Comparison of ENCODE assay signal across 9 cellular contexts in genomic region chr7:93178213-93178612, GRCh38. TPM values are rescaled to one million over a fixed set of nuclear protein-coding genes. Genes with fewer than 3 reads are reported as not detected.
DNase-seq lines count a peak whose midpoint lies in the region; TF ChIP-seq lines count a peak whose summit lies in the region.
"Had no signal": no experiment of that assay in that cellular context is flagged by ENCODE, and none has a peak within 500 bp of the region (broad histone marks: within the 10 kb centered on the region; RNA-seq: fewer than 3 reads in every experiment).

No MANE protein-coding gene starts in this region.

- 2% methylated on average over 3 of the region's 3 CpGs for WGBS in GM23248 (ENCODE audit: low coverage in 1 of 2, low lambda C conversion rate in 2 of 2, missing lambda C conversion rate in 2 of 2), 2 experiments

- CTCF ChIA-PET in CD4-positive, alpha-beta memory T cell (lab: Charles Lee; ENCODE audit: partially characterized antibody), result interaction anchor here (0.8 to 1.0 kb wide), 3 partner anchors 9 to 63 kb away, joined by 3 read pairs; no protein-coding TSS in a partner anchor

- no peaks in the 10 kb centered on the region for H3K9me3 ChIP-seq in GM23248 (ENCODE audit: low read depth)
- H3K9me3 ChIP-seq in CD4-positive, alpha-beta memory T cell (ENCODE audit: control insufficient read depth in 1 of 2, low read length in 2 of 2), result no peaks in the 10 kb centered on the region

- no peaks in the 10 kb centered on the region for H3K4me1 ChIP-seq in GM23248 (ENCODE audit: insufficient read depth)
- no peaks in the 10 kb centered on the region for H3K4me1 ChIP-seq in CD4-positive, alpha-beta memory T cell (ENCODE audit: insufficient read depth, low read length)

- no peak overlapping the region for H2AFZ ChIP-seq in GM23248

- POLR2A ChIA-PET in CD4-positive, alpha-beta memory T cell (lab: Charles Lee; ENCODE audit: partially characterized antibody), result no interaction called here

- no peaks in the 10 kb centered on the region for H3F3A ChIP-seq in GM23248 (ENCODE audit: insufficient read depth)

- no peak overlapping the region for H3K4me3 Mint-ChIP-seq in activated T-helper 2 cell treated with anti-CD3 and anti-CD28 coated beads, Interferon-gamma antibody, Interleukin-2, Interleukin-4, amounts not matched to agents 10 μg/mL and 5 μg/mL and 100 μg/mL, durations not matched to agents 14 hours and 24 hours and 36 hours (ENCODE audit: low read depth)
- no peak overlapping the region for H3K4me3 Mint-ChIP-seq in immature natural killer cell
- no peak overlapping the region for H3K4me3 Mint-ChIP-seq in CD4-positive, alpha-beta memory T cell

- no peaks in the 10 kb centered on the region for H3K79me2 ChIP-seq in GM23248 (ENCODE audit: insufficient read depth)

- DNase-seq in GM23248 (peak; percentile 47), NCI-H748 (lab: John Stamatoyannopoulos, UW; ENCODE audit: unreplicated experiment) (peak; percentile 71), epithelial cell of esophagus (ENCODE audit: low read depth) (peak; percentile 41), anterior cingulate cortex (lab: John Stamatoyannopoulos, UW) (no peak), immature natural killer cell (no peak)
- DNase-seq in activated T-helper 2 cell treated with anti-CD3 and anti-CD28 coated beads, Interferon-gamma antibody, Interleukin-2, Interleukin-4, amounts not matched to agents 10 μg/mL and 5 μg/mL and 100 μg/mL, durations not matched to agents 14 hours and 24 hours and 36 hours (ENCODE audit: low spot score), result no peak
- no peak for DNase-seq in CD4-positive, alpha-beta memory T cell
- DNase-seq: stimulated activated CD4-positive, alpha-beta T cell treated with anti-CD3 and anti-CD28 coated beads, Interleukin-4, amount 100 ng/mL, for 24 hours had no signal

- intact Hi-C loops in activated T-helper 2 cell treated with anti-CD3 and anti-CD28 coated beads, Interferon-gamma antibody, Interleukin-2, Interleukin-4, amounts not matched to agents 10 μg/mL and 5 μg/mL and 100 μg/mL, durations not matched to agents 14 hours and 24 hours and 36 hours (cut with micrococcal nuclease), result no loop called here
- intact Hi-C loops in CD4-positive, alpha-beta memory T cell (cut with micrococcal nuclease), result no loop called here

- H4K20me1 ChIP-seq in GM23248 (ENCODE audit: insufficient read depth), result no peaks in the 10 kb centered on the region

- no peaks in the 10 kb centered on the region for H3K36me3 ChIP-seq in GM23248 (ENCODE audit: low read depth)
- no peaks in the 10 kb centered on the region for H3K36me3 ChIP-seq in CD4-positive, alpha-beta memory T cell (ENCODE audit: insufficient read depth, low read length)

- H3K27ac ChIP-seq in 22Rv1 (no peak overlapping the region), GM23248 (no peak overlapping the region)
- no peak overlapping the region for H3K27ac ChIP-seq in CD4-positive, alpha-beta memory T cell (ENCODE audit: low read depth, low read length)

- H3K27me3 Mint-ChIP-seq in activated T-helper 2 cell treated with anti-CD3 and anti-CD28 coated beads, Interferon-gamma antibody, Interleukin-2, Interleukin-4, amounts not matched to agents 10 μg/mL and 5 μg/mL and 100 μg/mL, durations not matched to agents 14 hours and 24 hours and 36 hours (ENCODE audit: low read depth), result peaks cover 32% of the 10 kb centered on the region
- peaks cover 3 to 6% (median 5%) of the 10 kb centered on the region in 3 donors for H3K27me3 Mint-ChIP-seq in immature natural killer cell (ENCODE audit: low read depth in 3 of 3)
- H3K27me3 Mint-ChIP-seq in CD4-positive, alpha-beta memory T cell, result peaks cover 0 to 8% of the 10 kb centered on the region in 2 donors

- no peak overlapping the region for H3K9ac ChIP-seq in GM23248

- no peak overlapping the region for H3K27ac Mint-ChIP-seq in activated T-helper 2 cell treated with anti-CD3 and anti-CD28 coated beads, Interferon-gamma antibody, Interleukin-2, Interleukin-4, amounts not matched to agents 10 μg/mL and 5 μg/mL and 100 μg/mL, durations not matched to agents 14 hours and 24 hours and 36 hours
- no peak overlapping the region for H3K27ac Mint-ChIP-seq in immature natural killer cell
- no peak overlapping the region for H3K27ac Mint-ChIP-seq in CD4-positive, alpha-beta memory T cell

- H3K4me2 ChIP-seq in GM23248 (ENCODE audit: unreplicated experiment), result no peak overlapping the region

- peaks cover 7% of the 10 kb centered on the region for H3K9me3 Mint-ChIP-seq in activated T-helper 2 cell treated with anti-CD3 and anti-CD28 coated beads, Interferon-gamma antibody, Interleukin-2, Interleukin-4, amounts not matched to agents 10 μg/mL and 5 μg/mL and 100 μg/mL, durations not matched to agents 14 hours and 24 hours and 36 hours
- H3K9me3 Mint-ChIP-seq in immature natural killer cell, result no peaks in the 10 kb centered on the region
- H3K9me3 Mint-ChIP-seq in CD4-positive, alpha-beta memory T cell, result peaks cover 0 to 4% (median 0%) of the 10 kb centered on the region in 8 donors

- H3K9me2 ChIP-seq in GM23248 (ENCODE audit: insufficient read depth), result peaks cover 1% of the 10 kb centered on the region; the same call in 1 of the 2 replicates

- in situ Hi-C loops in GM23248 (cut with MboI), result no loop called here

- no peak overlapping the region for H3K4me3 ChIP-seq in GM23248
- no peak overlapping the region for H3K4me3 ChIP-seq in epithelial cell of esophagus (ENCODE audit: low read length)
- H3K4me3 ChIP-seq in CD4-positive, alpha-beta memory T cell (ENCODE audit: low read length in 2 of 2), result no peak overlapping the region

- no peaks in the 10 kb centered on the region for H3K4me1 Mint-ChIP-seq in activated T-helper 2 cell treated with anti-CD3 and anti-CD28 coated beads, Interferon-gamma antibody, Interleukin-2, Interleukin-4, amounts not matched to agents 10 μg/mL and 5 μg/mL and 100 μg/mL, durations not matched to agents 14 hours and 24 hours and 36 hours (ENCODE audit: low read depth)
- H3K4me1 Mint-ChIP-seq in immature natural killer cell, result no peaks in the 10 kb centered on the region
- no peaks in the 10 kb centered on the region for H3K4me1 Mint-ChIP-seq in CD4-positive, alpha-beta memory T cell

- no peaks in the 10 kb centered on the region for H3K36me3 Mint-ChIP-seq in activated T-helper 2 cell treated with anti-CD3 and anti-CD28 coated beads, Interferon-gamma antibody, Interleukin-2, Interleukin-4, amounts not matched to agents 10 μg/mL and 5 μg/mL and 100 μg/mL, durations not matched to agents 14 hours and 24 hours and 36 hours (ENCODE audit: low read depth)
- no peaks in the 10 kb centered on the region for H3K36me3 Mint-ChIP-seq in immature natural killer cell
- H3K36me3 Mint-ChIP-seq in CD4-positive, alpha-beta memory T cell, result no peaks in the 10 kb centered on the region

- H3K27me3 ChIP-seq in GM23248 (replicated peaks; ENCODE audit: insufficient read depth), result peaks cover 32% of the 10 kb centered on the region
- H3K27me3 ChIP-seq in CD4-positive, alpha-beta memory T cell (ENCODE audit: insufficient read depth, low read length), result no peaks in the 10 kb centered on the region

- TF ChIP-seq CTCF in 22Rv1 (IDR thresholded peaks at IDR 0.05) (peak; percentile 45), epithelial cell of esophagus (IDR thresholded peaks at IDR 0.05; ENCODE audit: insufficient read depth, low read depth, low read length, missing control alignments) (peak; percentile 33)

RNA-seq across cellular contexts. Expression of gene SAMD9L, which starts 30.0 kb away (rescaled TPM):
- total RNA-seq in GM23248 (2014; rRNA removed; shearing (Covaris generic)), result 11.0 and 17.0 TPM in 2 replicates
- polyA plus RNA-seq in GM23248 (2016; fragmentation: Nextera tagmentation; extraction: Ambion mirVana) (18.5 and 19.9 TPM in 2 replicates), immature natural killer cell (10 to 100 TPM; 35.9 to 78.2 (median 44.8) TPM)
- total RNA-seq in activated T-helper 2 cell treated with anti-CD3 and anti-CD28 coated beads, Interferon-gamma antibody, Interleukin-2, Interleukin-4, amounts not matched to agents 10 μg/mL and 5 μg/mL and 100 μg/mL, durations not matched to agents 14 hours and 24 hours and 36 hours, result 12.6 and 15.3 TPM in 2 replicates
- 10 to 100 TPM; 36.9 to 41.3 TPM for total RNA-seq in CD4-positive, alpha-beta memory T cell
- 10 to 100 TPM; 20.4 to 49.4 TPM for polyA plus RNA-seq in CD4-positive, alpha-beta memory T cell

RNA-seq across cellular contexts. Expression of gene HEPACAM2, which starts 48.1 kb away (rescaled TPM):
- not detected in 2 replicates for total RNA-seq in GM23248 (2014; rRNA removed; shearing (Covaris generic))
- not detected in 2 replicates for polyA plus RNA-seq in GM23248 (2016; fragmentation: Nextera tagmentation; extraction: Ambion mirVana)
- total RNA-seq in activated T-helper 2 cell treated with anti-CD3 and anti-CD28 coated beads, Interferon-gamma antibody, Interleukin-2, Interleukin-4, amounts not matched to agents 10 μg/mL and 5 μg/mL and 100 μg/mL, durations not matched to agents 14 hours and 24 hours and 36 hours, result not detected in 2 replicates
- under 1 TPM in 1 of 3 donors, not detected in 2; 0.11 TPM for polyA plus RNA-seq in immature natural killer cell
- total RNA-seq in CD4-positive, alpha-beta memory T cell, result under 1 TPM in 1 of 2 experiments, not detected in 1; 0.15 TPM
- polyA plus RNA-seq in CD4-positive, alpha-beta memory T cell, result not detected

RNA-seq across cellular contexts. Expression of gene VPS50, which starts 54.0 kb away (rescaled TPM):
- total RNA-seq in GM23248 (2014; rRNA removed; shearing (Covaris generic)), result 23.3 and 30.9 TPM in 2 replicates
- 10.3 and 11.9 TPM in 2 replicates for polyA plus RNA-seq in GM23248 (2016; fragmentation: Nextera tagmentation; extraction: Ambion mirVana)
- total RNA-seq in activated T-helper 2 cell treated with anti-CD3 and anti-CD28 coated beads, Interferon-gamma antibody, Interleukin-2, Interleukin-4, amounts not matched to agents 10 μg/mL and 5 μg/mL and 100 μg/mL, durations not matched to agents 14 hours and 24 hours and 36 hours, result 14.8 and 15.6 TPM in 2 replicates
- 10 to 100 TPM in 1 of 3 donors, 1 to 10 TPM in 2; 5.0 to 17.5 (median 9.0) TPM for polyA plus RNA-seq in immature natural killer cell
- total RNA-seq in CD4-positive, alpha-beta memory T cell, result 10 to 100 TPM; 35.1 to 45.8 TPM
- 10 to 100 TPM in 1 of 2 donors, 1 to 10 TPM in 1; 7.5 to 17.0 TPM for polyA plus RNA-seq in CD4-positive, alpha-beta memory T cell

Comparison
In these comparisons a context has a peak if more than half of its experiments do, and no peak if none do; other contexts are left out.
1. DNase-seq: peak in GM23248 (single experiment), NCI-H748 (single experiment) and epithelial cell of esophagus (single experiment); none in activated T-helper 2 cell treated with anti-CD3 and anti-CD28 coated beads, Interferon-gamma antibody, Interleukin-2, Interleukin-4, amounts not matched to agents 10 μg/mL and 5 μg/mL and 100 μg/mL, durations not matched to agents 14 hours and 24 hours and 36 hours (single experiment), anterior cingulate cortex (0 of 58), immature natural killer cell (0 of 3) and CD4-positive, alpha-beta memory T cell (0 of 5).